In genomic region chr10:87878664-87879459, GRCh38 we compare ENCODE assay signal across 1 cellular context.
TF ChIP-seq lines count a peak whose summit lies in the region.

No MANE protein-coding gene starts in this region.

TF ChIP-seq in K562, 482 proteins besides CTCF, POLR2A, EP300 and RAD21 (continued from another document and continues in another):
- TF ChIP-seq CUX1 (CRISPR knock-in tag; IDR thresholded peaks at IDR 0.05) (no peak), EZH2 (IDR thresholded peaks at IDR 0.05; ENCODE audit: borderline replicate concordance, low read depth, low read length) (no peak), MITF (IDR thresholded peaks at IDR 0.05) (no peak), MIER1 (IDR thresholded peaks at IDR 0.05; ENCODE audit: low read depth) (no peak), POLR2H (tag; IDR thresholded peaks at IDR 0.05; ENCODE audit: low read depth) (peak; percentile 27), ATF1 (CRISPR knock-in tag; IDR thresholded peaks at IDR 0.05) (no peak), ATF1 (tag; IDR thresholded peaks at IDR 0.05) (peak; percentile 60), ZNF444 (CRISPR knock-in tag; IDR thresholded peaks at IDR 0.05) (no peak), SAFB2 (IDR thresholded peaks at IDR 0.05; ENCODE audit: borderline replicate concordance, low read depth, low read length, severe bottlenecking) (no peak), E2F8 (IDR thresholded peaks at IDR 0.05; ENCODE audit: low read depth, partially characterized antibody) (no peak), SAFB (IDR thresholded peaks at IDR 0.05; ENCODE audit: borderline replicate concordance, low read depth, low read length) (no peak), ZNF311 (CRISPR knock-in tag; IDR thresholded peaks at IDR 0.05) (no peak), CXXC5 (CRISPR knock-in tag; IDR thresholded peaks at IDR 0.05) (no peak), ZC3H8 (IDR thresholded peaks at IDR 0.05) (no peak), FOXJ2 (tag; IDR thresholded peaks at IDR 0.05) (no peak), ZNF408 (CRISPR knock-in tag; IDR thresholded peaks at IDR 0.05; ENCODE audit: low read depth) (no peak), TCF3 (CRISPR knock-in tag; IDR thresholded peaks at IDR 0.05) (peak; percentile 80), E2F4 (CRISPR knock-in tag; IDR thresholded peaks at IDR 0.05; ENCODE audit: low read depth) (no peak), RNF2 (IDR thresholded peaks at IDR 0.05) (peak; percentile 62; the same call in 1 of the 2 replicates), CCNT2 (IDR thresholded peaks at IDR 0.05; ENCODE audit: borderline replicate concordance, extremely low read depth, insufficient read length, low read depth, low read length) (no peak), CBFA2T3 (IDR thresholded peaks at IDR 0.05) (peak; percentile 95), SLC30A9 (CRISPR knock-in tag; IDR thresholded peaks at IDR 0.05) (no peak), ZNF224 (CRISPR knock-in tag; IDR thresholded peaks at IDR 0.05) (no peak), EP400 (IDR thresholded peaks at IDR 0.05) (peak; percentile 65; the same call in 1 of the 2 replicates), E2F3 (CRISPR knock-in tag; IDR thresholded peaks at IDR 0.05) (no peak), E2F6 (IDR thresholded peaks at IDR 0.05; ENCODE audit: borderline replicate concordance in 1 of 2, extremely low read depth in 1 of 2, insufficient read depth in 1 of 2, insufficient read length in 1 of 2, low read depth in 1 of 2, low read length in 1 of 2, poor library complexity in 1 of 2, severe bottlenecking in 1 of 2) (no peak), TFAP4 (CRISPR knock-in tag; IDR thresholded peaks at IDR 0.05; ENCODE audit: borderline replicate concordance) (no peak), RREB1 (CRISPR knock-in tag; IDR thresholded peaks at IDR 0.05) (no peak), ZNF217 (CRISPR knock-in tag; IDR thresholded peaks at IDR 0.05) (no peak), ASH1L (IDR thresholded peaks at IDR 0.05; ENCODE audit: borderline replicate concordance, low read depth, partially characterized antibody) (no peak), FOS (IDR thresholded peaks at IDR 0.05; ENCODE audit: extremely low read depth, insufficient read length) (no peak), XRCC4 (IDR thresholded peaks at IDR 0.05; ENCODE audit: extremely low read depth, insufficient read depth, insufficient read length) (no peak), XRCC5 (IDR thresholded peaks at IDR 0.05; ENCODE audit: low read depth, low read length) (no peak), SP1 (CRISPR knock-in tag; IDR thresholded peaks at IDR 0.05) (no peak), SPI1 (IDR thresholded peaks at IDR 0.05; ENCODE audit: borderline replicate concordance, low read depth, low read length) (0 out of 2 replicates have a peak, but pooled peaks have one; percentile 28), MCM3 (IDR thresholded peaks at IDR 0.05) (no peak)
- TF ChIP-seq, protein P1, sequence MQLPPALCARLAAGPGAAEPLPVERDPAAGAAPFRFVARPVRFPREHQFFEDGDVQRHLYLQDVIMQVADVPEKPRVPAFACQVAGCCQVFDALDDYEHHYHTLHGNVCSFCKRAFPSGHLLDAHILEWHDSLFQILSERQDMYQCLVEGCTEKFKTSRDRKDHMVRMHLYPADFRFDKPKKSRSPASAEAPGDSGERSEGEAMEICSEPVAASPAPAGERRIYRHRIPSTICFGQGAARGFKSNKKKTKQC (CRISPR knock-in tag; IDR thresholded peaks at IDR 0.05), result no peak
- TF ChIP-seq, protein P2, sequence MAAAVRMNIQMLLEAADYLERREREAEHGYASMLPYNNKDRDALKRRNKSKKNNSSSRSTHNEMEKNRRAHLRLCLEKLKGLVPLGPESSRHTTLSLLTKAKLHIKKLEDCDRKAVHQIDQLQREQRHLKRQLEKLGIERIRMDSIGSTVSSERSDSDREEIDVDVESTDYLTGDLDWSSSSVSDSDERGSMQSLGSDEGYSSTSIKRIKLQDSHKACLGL (CRISPR knock-in tag; IDR thresholded peaks at IDR 0.05; ENCODE audit: borderline replicate concordance, poor library complexity, severe bottlenecking), result no peak
